26 cellular contexts compared by ENCODE assay signal in the genomic region with DNA sequence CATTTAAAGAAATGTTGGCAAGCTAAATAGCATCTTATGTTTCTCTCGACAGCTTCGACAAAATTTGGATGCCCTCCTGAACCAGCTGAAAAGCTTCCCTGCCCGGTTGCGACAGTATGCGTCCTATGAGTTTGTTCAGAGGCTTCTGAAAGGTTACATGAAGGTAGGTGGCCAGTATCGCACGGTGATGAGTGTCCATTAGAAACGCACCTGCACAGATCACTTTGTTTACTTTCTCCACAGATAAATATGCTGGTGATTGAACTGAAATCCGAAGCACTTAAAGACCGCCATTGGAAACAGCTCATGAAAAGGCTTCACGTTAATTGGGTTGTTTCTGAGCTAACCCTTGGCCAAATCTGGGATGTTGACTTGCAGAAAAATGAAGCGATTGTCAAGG.
"Had no signal": no experiment of that assay in that cellular context is flagged by ENCODE, and none has a peak within 500 bp of the region (broad histone marks: within the 10 kb centered on the region; RNA-seq: fewer than 3 reads in every experiment).

No MANE protein-coding gene starts in this region.

- H3K4me3 Mint-ChIP-seq: activated CD8-positive, alpha-beta T cell treated with anti-CD3 and anti-CD28 coated beads for 36 hours; activated T-cell treated with anti-CD3 and anti-CD28 coated beads, Interleukin-2, amount 50 U/mL, for 4 hours; activated T-helper 17 cell treated with anti-CD3 and anti-CD28 coated beads, Interleukin-2, amount 50 U/mL, for 72 hours; central memory CD8-positive, alpha-beta T cell; dendritic cell treated with granulocyte-macrophage colony-stimulating factor and Interleukin-4, amounts not matched to agents 40 ng/mL and 50 ng/mL, for 4 days; endodermal cell; natural killer cell treated with Interleukin-12 subunit alpha and Interleukin-12 subunit beta and Interleukin-15 and Interleukin-18, amount 100 ng/mL, for 72 hours had no signal

- H3K27ac ChIP-seq: brain microvascular endothelial cell, epithelial cell of prostate, esophagus squamous epithelium, left lung, right atrium auricular region, suprapubic skin, tibial artery, upper lobe of right lung had no signal

- H3K27ac Mint-ChIP-seq: activated CD8-positive, alpha-beta T cell treated with anti-CD3 and anti-CD28 coated beads for 36 hours; activated T-helper 17 cell treated with anti-CD3 and anti-CD28 coated beads, Interleukin-2, amount 50 U/mL, for 72 hours; dendritic cell treated with granulocyte-macrophage colony-stimulating factor and Interleukin-4, amounts not matched to agents 40 ng/mL and 50 ng/mL, for 4 days; endodermal cell; natural killer cell treated with Interleukin-12 subunit alpha and Interleukin-12 subunit beta and Interleukin-15 and Interleukin-18, amount 100 ng/mL, for 72 hours had no signal

- H3K27me3 ChIP-seq: brain microvascular endothelial cell, esophagus squamous epithelium, left lung, right atrium auricular region, suprapubic skin, tibial artery, upper lobe of right lung had no signal

- ATAC-seq: activated CD8-positive, alpha-beta T cell treated with anti-CD3 and anti-CD28 coated beads for 36 hours; activated T-cell treated with anti-CD3 and anti-CD28 coated beads, Interleukin-2, amount 50 U/mL, for 4 hours; activated T-helper 17 cell treated with anti-CD3 and anti-CD28 coated beads, Interleukin-2, amount 50 U/mL, for 72 hours; left lung; mucosa of descending colon; natural killer cell treated with Interleukin-12 subunit alpha and Interleukin-12 subunit beta and Interleukin-15 and Interleukin-18, amount 100 ng/mL, for 72 hours; upper lobe of right lung had no signal

- H3K4me3 ChIP-seq: esophagus squamous epithelium, left lung, lung, mucosa of descending colon, right atrium auricular region, suprapubic skin, tibial artery, upper lobe of right lung had no signal

- H3K4me1 Mint-ChIP-seq: activated T-helper 17 cell treated with anti-CD3 and anti-CD28 coated beads, Interleukin-2, amount 50 U/mL, for 72 hours; central memory CD8-positive, alpha-beta T cell; endodermal cell had no signal

- H3K27me3 Mint-ChIP-seq: activated CD8-positive, alpha-beta T cell treated with anti-CD3 and anti-CD28 coated beads for 36 hours; activated T-helper 17 cell treated with anti-CD3 and anti-CD28 coated beads, Interleukin-2, amount 50 U/mL, for 72 hours; central memory CD8-positive, alpha-beta T cell; dendritic cell treated with granulocyte-macrophage colony-stimulating factor and Interleukin-4, amounts not matched to agents 40 ng/mL and 50 ng/mL, for 4 days; natural killer cell treated with Interleukin-12 subunit alpha and Interleukin-12 subunit beta and Interleukin-15 and Interleukin-18, amount 100 ng/mL, for 72 hours had no signal

- H3K9me3 Mint-ChIP-seq: activated CD8-positive, alpha-beta T cell treated with anti-CD3 and anti-CD28 coated beads for 36 hours; activated T-cell treated with anti-CD3 and anti-CD28 coated beads, Interleukin-2, amount 50 U/mL, for 4 hours; activated T-helper 17 cell treated with anti-CD3 and anti-CD28 coated beads, Interleukin-2, amount 50 U/mL, for 72 hours; central memory CD8-positive, alpha-beta T cell; dendritic cell treated with granulocyte-macrophage colony-stimulating factor and Interleukin-4, amounts not matched to agents 40 ng/mL and 50 ng/mL, for 4 days; endodermal cell; natural killer cell treated with Interleukin-12 subunit alpha and Interleukin-12 subunit beta and Interleukin-15 and Interleukin-18, amount 100 ng/mL, for 72 hours had no signal

- H3K9me3 ChIP-seq: esophagus squamous epithelium, left lung, mucosa of descending colon, right atrium auricular region, suprapubic skin, tibial artery, upper lobe of right lung had no signal

- H3K4me1 ChIP-seq: esophagus squamous epithelium, left lung, right atrium auricular region, suprapubic skin, tibial artery, upper lobe of right lung had no signal

- DNase-seq: activated CD4-positive, alpha-beta T cell treated with anti-CD3 and anti-CD28 coated beads for 1 hour; activated CD4-positive, alpha-beta T cell treated with anti-CD3 and anti-CD28 coated beads, Interleukin-2, amount 50 U/mL, for 1 hour; activated CD8-positive, alpha-beta T cell treated with anti-CD3 and anti-CD28 coated beads for 36 hours; activated gamma-delta T cell treated with Interleukin-2 at 50 U/mL for 16 hours; activated naive CD4-positive, alpha-beta T cell treated with anti-CD3 and anti-CD28 coated beads, Interleukin-2, amount 50 U/mL, for 16 hours; activated T-cell treated with anti-CD3 and anti-CD28 coated beads, Interleukin-2, amount 50 U/mL, for 4 hours; amniotic stem cell; brain microvascular endothelial cell; endodermal cell; esophagus squamous epithelium; foreskin melanocyte; left lung; mucosa of descending colon; stimulated activated CD4-positive, alpha-beta T cell treated with anti-CD3 and anti-CD28 coated beads, Interleukin-15, amount 100 ng/mL, for 24 hours; stimulated activated CD4-positive, alpha-beta T cell treated with anti-CD3 and anti-CD28 coated beads, Interleukin-2, amount 100 ng/mL, for 24 hours; stimulated activated naive CD4-positive, alpha-beta T cell; upper lobe of right lung had no signal
